ENCODE assay signal across 1 cellular context in genomic region chr6:49576618-49577017, GRCh38.
TF ChIP-seq lines count a peak whose summit lies in the region.

No MANE protein-coding gene starts in this region.

TF ChIP-seq in HepG2, 621 proteins besides CTCF, POLR2A, EP300 and RAD21 (continued from another document):
- TF ChIP-seq, protein P1, sequence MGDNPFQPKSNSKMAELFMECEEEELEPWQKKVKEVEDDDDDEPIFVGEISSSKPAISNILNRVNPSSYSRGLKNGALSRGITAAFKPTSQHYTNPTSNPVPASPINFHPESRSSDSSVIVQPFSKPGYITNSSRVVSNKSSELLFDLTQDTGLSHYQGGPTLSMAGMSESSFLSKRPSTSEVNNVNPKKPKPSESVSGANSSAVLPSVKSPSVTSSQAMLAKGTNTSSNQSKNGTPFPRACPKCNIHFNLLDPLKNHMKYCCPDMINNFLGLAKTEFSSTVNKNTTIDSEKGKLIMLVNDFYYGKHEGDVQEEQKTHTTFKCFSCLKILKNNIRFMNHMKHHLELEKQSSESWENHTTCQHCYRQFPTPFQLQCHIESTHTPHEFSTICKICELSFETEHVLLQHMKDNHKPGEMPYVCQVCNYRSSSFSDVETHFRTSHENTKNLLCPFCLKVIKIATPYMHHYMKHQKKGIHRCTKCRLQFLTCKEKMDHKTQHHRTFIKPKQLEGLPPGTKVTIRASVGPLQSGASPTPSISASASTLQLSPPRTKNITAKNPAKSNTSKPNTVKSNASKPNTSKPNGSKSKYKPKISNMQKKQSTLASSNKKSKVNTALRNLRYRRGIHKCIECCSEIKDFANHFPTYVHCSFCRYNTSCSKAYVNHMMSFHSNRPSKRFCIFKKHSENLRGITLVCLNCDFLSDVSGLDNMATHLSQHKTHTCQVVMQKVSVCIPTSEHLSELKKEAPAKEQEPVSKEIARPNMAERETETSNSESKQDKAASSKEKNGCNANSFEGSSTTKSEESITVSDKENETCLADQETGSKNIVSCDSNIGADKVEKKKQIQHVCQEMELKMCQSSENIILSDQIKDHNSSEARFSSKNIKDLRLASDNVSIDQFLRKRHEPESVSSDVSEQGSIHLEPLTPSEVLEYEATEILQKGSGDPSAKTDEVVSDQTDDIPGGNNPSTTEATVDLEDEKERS (CRISPR knock-in tag; IDR thresholded peaks at IDR 0.05): no peak
- TF ChIP-seq NFKBIZ (CRISPR knock-in tag; IDR thresholded peaks at IDR 0.05): no peak
- TF ChIP-seq PITX1 (CRISPR knock-in tag; IDR thresholded peaks at IDR 0.05): no peak
- no peak for TF ChIP-seq MTA1 (CRISPR knock-in tag; IDR thresholded peaks at IDR 0.05; ENCODE audit: borderline replicate concordance)
- TF ChIP-seq, protein P2, sequence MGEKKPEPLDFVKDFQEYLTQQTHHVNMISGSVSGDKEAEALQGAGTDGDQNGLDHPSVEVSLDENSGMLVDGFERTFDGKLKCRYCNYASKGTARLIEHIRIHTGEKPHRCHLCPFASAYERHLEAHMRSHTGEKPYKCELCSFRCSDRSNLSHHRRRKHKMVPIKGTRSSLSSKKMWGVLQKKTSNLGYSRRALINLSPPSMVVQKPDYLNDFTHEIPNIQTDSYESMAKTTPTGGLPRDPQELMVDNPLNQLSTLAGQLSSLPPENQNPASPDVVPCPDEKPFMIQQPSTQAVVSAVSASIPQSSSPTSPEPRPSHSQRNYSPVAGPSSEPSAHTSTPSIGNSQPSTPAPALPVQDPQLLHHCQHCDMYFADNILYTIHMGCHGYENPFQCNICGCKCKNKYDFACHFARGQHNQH (CRISPR knock-in tag; IDR thresholded peaks at IDR 0.05): no peak
- TF ChIP-seq ATF3 (CRISPR knock-in tag; IDR thresholded peaks at IDR 0.05): no peak
- no peak for TF ChIP-seq GPN1 (CRISPR knock-in tag; IDR thresholded peaks at IDR 0.05; ENCODE audit: borderline replicate concordance)
- no peak for TF ChIP-seq TSC22D2 (CRISPR knock-in tag; IDR thresholded peaks at IDR 0.05; ENCODE audit: borderline replicate concordance)
- no peak for TF ChIP-seq PHF20 (CRISPR knock-in tag; IDR thresholded peaks at IDR 0.05)
- no peak for TF ChIP-seq SP2 (CRISPR knock-in tag; IDR thresholded peaks at IDR 0.05)
